In the genomic region with DNA sequence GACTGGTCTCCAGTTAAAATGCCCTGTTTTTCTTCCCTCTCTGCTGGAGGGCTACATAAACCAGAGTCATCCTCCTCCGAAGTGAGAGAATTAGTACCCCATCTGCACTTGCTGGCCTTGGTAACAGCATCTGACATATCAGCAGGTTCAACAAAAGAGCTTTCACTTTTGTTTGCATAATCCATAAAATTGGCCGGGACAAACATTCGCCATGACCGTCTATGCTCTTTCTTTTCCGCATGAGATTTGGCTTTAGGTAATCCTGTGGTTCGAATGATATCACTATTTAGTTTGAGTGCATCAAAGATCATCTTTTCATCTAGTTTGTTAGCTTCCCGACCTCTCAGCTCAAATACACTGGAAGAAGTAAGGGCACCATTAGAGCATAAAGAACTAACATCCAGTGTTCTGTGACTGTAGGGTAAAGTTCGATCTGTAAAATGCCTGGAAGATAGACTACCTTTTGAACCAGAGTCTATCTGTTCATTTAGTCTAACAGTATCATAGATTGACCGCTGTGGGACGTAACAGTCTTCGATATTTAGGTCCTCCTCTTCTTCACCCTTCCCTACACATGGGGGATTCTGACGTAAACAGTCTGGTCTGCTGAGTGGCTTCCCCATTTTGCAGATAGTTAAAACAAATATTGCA, we compare ENCODE assay signal across 8 cellular contexts.
DNase-seq lines count a peak whose midpoint lies in the region; ATAC-seq lines count a peak whose summit lies in the region.

No MANE protein-coding gene starts in this region.

- H3K27ac Mint-ChIP-seq in activated naive CD4-positive, alpha-beta T cell treated with anti-CD3 and anti-CD28 coated beads, Interleukin-2, amount 50 U/mL, for 72 hours = no peak overlapping the region

- H3K36me3 Mint-ChIP-seq in activated naive CD4-positive, alpha-beta T cell treated with anti-CD3 and anti-CD28 coated beads, Interleukin-2, amount 50 U/mL, for 72 hours = no peaks in the 10 kb centered on the region

- no peaks in the 10 kb centered on the region for H3K9me3 Mint-ChIP-seq in activated naive CD4-positive, alpha-beta T cell treated with anti-CD3 and anti-CD28 coated beads, Interleukin-2, amount 50 U/mL, for 72 hours

- DNase-seq in Daoy (ENCODE audit: low read depth) (peak; percentile 31), NCI-H524 (lab: John Stamatoyannopoulos, UW) (peak; percentile 21 to 52), pons (ENCODE audit: low spot score) (peak; percentile 63), NCI-H774 (lab: John Stamatoyannopoulos, UW) (no peak)
- DNase-seq in NK-92 treated with Interleukin-12 subunit alpha and Interleukin-12 subunit beta, amount 100 ng/mL, for 24 hours (lab: John Stamatoyannopoulos, UW) = no peak
- DNase-seq in activated CD4-positive, alpha-beta T cell treated with anti-CD3 and anti-CD28 coated beads for 48 hours = no peak
- DNase-seq in activated naive CD4-positive, alpha-beta T cell treated with anti-CD3 and anti-CD28 coated beads, Interleukin-2, amount 50 U/mL, for 72 hours (ENCODE audit: low spot score in 2 of 2) = no peak

- H3K27me3 ChIP-seq in endocrine pancreas (ENCODE audit: control insufficient read depth, insufficient read depth, low read length) = no peaks in the 10 kb centered on the region

- H3K9ac ChIP-seq in endocrine pancreas (ENCODE audit: control insufficient read depth, insufficient read depth, low read length) = peak overlapping the region; percentile 65

- no peaks in the 10 kb centered on the region for H3K9me3 ChIP-seq in endocrine pancreas (ENCODE audit: control insufficient read depth, low read length)

- ATAC-seq in activated naive CD4-positive, alpha-beta T cell treated with anti-CD3 and anti-CD28 coated beads, Interleukin-2, amount 50 U/mL, for 72 hours = no peak

- peak overlapping the region; percentile 98 for H3K4me3 ChIP-seq in endocrine pancreas (ENCODE audit: control insufficient read depth, insufficient read depth, low read length)

- peaks cover 49% of the 10 kb centered on the region for H3K4me1 ChIP-seq in endocrine pancreas (ENCODE audit: control insufficient read depth, insufficient read depth, low read length)

- H3K36me3 ChIP-seq in endocrine pancreas (ENCODE audit: control insufficient read depth, insufficient read depth, low read length) = no peaks in the 10 kb centered on the region

Comparison
In these comparisons a context has a peak if more than half of its experiments do, and no peak if none do; other contexts are left out.
1. DNase-seq: peak in Daoy (single experiment), NCI-H524 (2 of 2) and pons (single experiment); none in NK-92 treated with Interleukin-12 subunit alpha and Interleukin-12 subunit beta, amount 100 ng/mL, for 24 hours (single experiment), NCI-H774 (single experiment), activated CD4-positive, alpha-beta T cell treated with anti-CD3 and anti-CD28 coated beads for 48 hours (single experiment) and activated naive CD4-positive, alpha-beta T cell treated with anti-CD3 and anti-CD28 coated beads, Interleukin-2, amount 50 U/mL, for 72 hours (0 of 2).